1 cellular context compared by ENCODE assay signal in genomic region chr7:128928159-128928558, GRCh38.
TF ChIP-seq lines count a peak whose summit lies in the region.

No MANE protein-coding gene starts in this region.

TF ChIP-seq in IMR-90, 13 proteins besides CTCF, POLR2A, EP300 and RAD21:
- no peak for TF ChIP-seq RCOR1 (IDR thresholded peaks at IDR 0.05; ENCODE audit: insufficient replicate concordance, low read length)
- TF ChIP-seq RFX5 (IDR thresholded peaks at IDR 0.05; ENCODE audit: low read depth, low read length), result no peak
- TF ChIP-seq, protein P1, sequence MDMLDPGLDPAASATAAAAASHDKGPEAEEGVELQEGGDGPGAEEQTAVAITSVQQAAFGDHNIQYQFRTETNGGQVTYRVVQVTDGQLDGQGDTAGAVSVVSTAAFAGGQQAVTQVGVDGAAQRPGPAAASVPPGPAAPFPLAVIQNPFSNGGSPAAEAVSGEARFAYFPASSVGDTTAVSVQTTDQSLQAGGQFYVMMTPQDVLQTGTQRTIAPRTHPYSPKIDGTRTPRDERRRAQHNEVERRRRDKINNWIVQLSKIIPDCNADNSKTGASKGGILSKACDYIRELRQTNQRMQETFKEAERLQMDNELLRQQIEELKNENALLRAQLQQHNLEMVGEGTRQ (IDR thresholded peaks at IDR 0.05; ENCODE audit: low read depth, low read length), result no peak
- TF ChIP-seq FOS (IDR thresholded peaks at IDR 0.05; ENCODE audit: low read depth, low read length), result no peak
- no peak for TF ChIP-seq BHLHE40 (IDR thresholded peaks at IDR 0.05; ENCODE audit: low read depth, low read length)
- no peak for TF ChIP-seq SMC3 (IDR thresholded peaks at IDR 0.05; ENCODE audit: low read depth, low read length)
- no peak for TF ChIP-seq CHD1 (IDR thresholded peaks at IDR 0.05; ENCODE audit: low read depth, low read length)
- no peak for TF ChIP-seq MAFK (IDR thresholded peaks at IDR 0.05; ENCODE audit: low read depth, low read length)
- TF ChIP-seq, protein P2, sequence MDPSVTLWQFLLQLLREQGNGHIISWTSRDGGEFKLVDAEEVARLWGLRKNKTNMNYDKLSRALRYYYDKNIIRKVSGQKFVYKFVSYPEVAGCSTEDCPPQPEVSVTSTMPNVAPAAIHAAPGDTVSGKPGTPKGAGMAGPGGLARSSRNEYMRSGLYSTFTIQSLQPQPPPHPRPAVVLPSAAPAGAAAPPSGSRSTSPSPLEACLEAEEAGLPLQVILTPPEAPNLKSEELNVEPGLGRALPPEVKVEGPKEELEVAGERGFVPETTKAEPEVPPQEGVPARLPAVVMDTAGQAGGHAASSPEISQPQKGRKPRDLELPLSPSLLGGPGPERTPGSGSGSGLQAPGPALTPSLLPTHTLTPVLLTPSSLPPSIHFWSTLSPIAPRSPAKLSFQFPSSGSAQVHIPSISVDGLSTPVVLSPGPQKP (IDR thresholded peaks at IDR 0.05; ENCODE audit: borderline replicate concordance, low read depth, low read length), result no peak
- no peak for TF ChIP-seq MXI1 (IDR thresholded peaks at IDR 0.05; ENCODE audit: borderline replicate concordance, low read depth, low read length)
- no peak for TF ChIP-seq MAZ (IDR thresholded peaks at IDR 0.05; ENCODE audit: borderline replicate concordance, low read depth, low read length)
- no peak for TF ChIP-seq CEBPB (IDR thresholded peaks at IDR 0.05; ENCODE audit: low read depth, low read length)
- TF ChIP-seq NFE2L2 (IDR thresholded peaks at IDR 0.05; ENCODE audit: low read depth, low read length), result no peak
TF ChIP-seq in IMR-90: peak in this region for 0.
